ENCODE assay signal across 20 cellular contexts in the genomic region with DNA sequence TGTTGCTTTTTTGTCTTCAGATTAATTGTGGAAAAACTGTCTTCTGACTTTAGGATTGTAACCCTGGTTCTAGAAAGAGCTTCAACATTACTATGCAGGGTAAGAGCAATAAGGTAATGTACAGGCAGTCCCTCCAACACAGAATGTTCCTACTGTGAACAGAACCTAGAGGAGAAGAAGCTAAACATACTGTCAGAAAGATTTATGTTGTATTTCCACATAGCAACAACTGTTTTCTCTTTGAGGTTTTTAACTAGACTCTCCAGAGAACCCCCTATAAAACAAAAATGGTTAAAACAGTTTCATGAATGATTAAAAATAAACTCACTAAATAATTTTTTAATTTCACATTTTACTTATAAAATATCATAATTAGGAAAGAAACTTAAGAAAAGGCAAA.
"Had no signal": no experiment of that assay in that cellular context is flagged by ENCODE, and none has a peak within 500 bp of the region (broad histone marks: within the 10 kb centered on the region; RNA-seq: fewer than 3 reads in every experiment).

No MANE protein-coding gene starts in this region.

- DNase-seq: activated CD4-positive, alpha-beta T cell treated with anti-CD3 and anti-CD28 coated beads, Interleukin-2, amount 10 ng/mL, durations not matched to agents 24 days and 14 days; amniotic stem cell; body of pancreas; central memory CD4-positive, alpha-beta T cell; effector memory CD4-positive, alpha-beta T cell; immature natural killer cell; left cardiac atrium; mucosa of descending colon; nucleus accumbens; psoas muscle; T-cell; T1000; thyroid gland; uterus had no signal

- H3K9me3 Mint-ChIP-seq: activated CD4-positive, alpha-beta T cell treated with anti-CD3 and anti-CD28 coated beads, Interleukin-2, amount 10 ng/mL, durations not matched to agents 24 days and 14 days; activated naive CD4-positive, alpha-beta T cell treated with anti-CD3 and anti-CD28 coated beads, Interleukin-2, amount 50 U/mL, for 24 hours; activated T-helper 2 cell treated with anti-CD3 and anti-CD28 coated beads, Interferon-gamma antibody, Interleukin-2, Interleukin-4, amounts not matched to agents 10 μg/mL and 5 μg/mL and 100 μg/mL, durations not matched to agents 14 hours and 24 hours and 36 hours; immature natural killer cell; natural killer cell treated with Interleukin-12 subunit alpha and Interleukin-12 subunit beta and Interleukin-15 and Interleukin-18, amount 100 ng/mL, for 72 hours; T-cell had no signal

- H3K4me3 ChIP-seq: body of pancreas, coronary artery, mucosa of descending colon, psoas muscle, thyroid gland, uterus had no signal

- H3K27ac ChIP-seq: body of pancreas, coronary artery, epithelial cell of prostate, psoas muscle, thyroid gland, uterus had no signal

- H3K27me3 ChIP-seq: body of pancreas, thyroid gland, uterus had no signal

- H3K36me3 ChIP-seq: thyroid gland, uterus had no signal

- H3K9me3 ChIP-seq: body of pancreas, mucosa of descending colon, psoas muscle, thyroid gland, uterus had no signal

- H3K4me3 Mint-ChIP-seq: activated CD4-positive, alpha-beta T cell treated with anti-CD3 and anti-CD28 coated beads, Interleukin-2, amount 10 ng/mL, durations not matched to agents 24 days and 14 days; activated naive CD4-positive, alpha-beta T cell treated with anti-CD3 and anti-CD28 coated beads, Interleukin-2, amount 50 U/mL, for 24 hours; immature natural killer cell; natural killer cell treated with Interleukin-12 subunit alpha and Interleukin-12 subunit beta and Interleukin-15 and Interleukin-18, amount 100 ng/mL, for 72 hours; T-cell; WTC11 had no signal

- H3K27ac Mint-ChIP-seq: activated CD4-positive, alpha-beta T cell treated with anti-CD3 and anti-CD28 coated beads, Interleukin-2, amount 10 ng/mL, durations not matched to agents 24 days and 14 days; activated naive CD4-positive, alpha-beta T cell treated with anti-CD3 and anti-CD28 coated beads, Interleukin-2, amount 50 U/mL, for 24 hours; activated T-helper 2 cell treated with anti-CD3 and anti-CD28 coated beads, Interferon-gamma antibody, Interleukin-2, Interleukin-4, amounts not matched to agents 10 μg/mL and 5 μg/mL and 100 μg/mL, durations not matched to agents 14 hours and 24 hours and 36 hours; immature natural killer cell; natural killer cell treated with Interleukin-12 subunit alpha and Interleukin-12 subunit beta and Interleukin-15 and Interleukin-18, amount 100 ng/mL, for 72 hours; T-cell; WTC11 had no signal

- ATAC-seq: body of pancreas; left cardiac atrium; mucosa of descending colon; natural killer cell treated with Interleukin-12 subunit alpha and Interleukin-12 subunit beta and Interleukin-15 and Interleukin-18, amount 100 ng/mL, for 72 hours; psoas muscle; T-cell; WTC11 had no signal

- H3K4me1 ChIP-seq: body of pancreas, psoas muscle, thyroid gland, uterus had no signal

- H3K4me1 Mint-ChIP-seq: activated CD4-positive, alpha-beta T cell treated with anti-CD3 and anti-CD28 coated beads, Interleukin-2, amount 10 ng/mL, durations not matched to agents 24 days and 14 days had no signal

- H3K36me3 Mint-ChIP-seq: natural killer cell treated with Interleukin-12 subunit alpha and Interleukin-12 subunit beta and Interleukin-15 and Interleukin-18, amount 100 ng/mL, for 72 hours had no signal

- H3K27me3 Mint-ChIP-seq: activated CD4-positive, alpha-beta T cell treated with anti-CD3 and anti-CD28 coated beads, Interleukin-2, amount 10 ng/mL, durations not matched to agents 24 days and 14 days; activated naive CD4-positive, alpha-beta T cell treated with anti-CD3 and anti-CD28 coated beads, Interleukin-2, amount 50 U/mL, for 24 hours; natural killer cell treated with Interleukin-12 subunit alpha and Interleukin-12 subunit beta and Interleukin-15 and Interleukin-18, amount 100 ng/mL, for 72 hours; T-cell had no signal
